ENCODE assay signal across 7 cellular contexts in genomic region chr20:47494604-47495003, GRCh38. TPM values are rescaled to one million over a fixed set of nuclear protein-coding genes. Genes with fewer than 3 reads are reported as not detected.
DNase-seq lines count a peak whose midpoint lies in the region; ATAC-seq, FAIRE-seq and TF ChIP-seq lines count a peak whose summit lies in the region.
"Not testable (repeated sequence)": the region's sequence is repeated elsewhere in the genome, so short reads cannot be mapped to it uniquely, and the experiment has no call there.

No MANE protein-coding gene starts in this region.

- H3K9me3 ChIP-seq in DOHH2 (ENCODE audit: control insufficient read depth, insufficient read depth, low read length); MM.1S (replicated peaks; ENCODE audit: insufficient read depth, low read length); RWPE2 (ENCODE audit: severe bottlenecking); GM12878 (replicated peaks; ENCODE audit: control insufficient read depth, insufficient read depth, low read length); right cardiac atrium (ENCODE audit: control insufficient read depth, low read length): not testable (repeated sequence)

- peak overlapping the region; percentile 59 for H3K4me2 ChIP-seq in DOHH2 (ENCODE audit: low read length)
- H3K4me2 ChIP-seq in MM.1S (ENCODE audit: low read depth, low read length): peak overlapping the region; percentile 76; the same call in 1 of the 2 replicates
- peak overlapping the region; percentile 65 for H3K4me2 ChIP-seq in GM12878 (ENCODE audit: control insufficient read depth, insufficient read depth)

- H3K4me3 Mint-ChIP-seq in activated CD4-positive, alpha-beta memory T cell treated with anti-CD3 and anti-CD28 coated beads, Interleukin-2, amount 10 ng/mL, durations not matched to agents 7 days and 5 days; stimulated activated memory B cell treated with anti-CD40 and anti-IgM and Interleukin-4, amounts not matched to agents 10 μg/mL and 1 μg/mL and 100 μg/mL, for 72 hours: not testable (repeated sequence)

- H3K4me1 Mint-ChIP-seq in activated CD4-positive, alpha-beta memory T cell treated with anti-CD3 and anti-CD28 coated beads, Interleukin-2, amount 10 ng/mL, durations not matched to agents 7 days and 5 days: peaks cover 71% of the 10 kb centered on the region
- H3K4me1 Mint-ChIP-seq in stimulated activated memory B cell treated with anti-CD40 and anti-IgM and Interleukin-4, amounts not matched to agents 10 μg/mL and 1 μg/mL and 100 μg/mL, for 72 hours: peaks cover 56% of the 10 kb centered on the region

- not testable (repeated sequence) for TF ChIP-seq RAD21 in GM12878 (IDR thresholded peaks at IDR 0.05; ENCODE audit: insufficient read depth, low read depth, low read length)

- not testable (repeated sequence) for ATAC-seq in RWPE2 (ENCODE audit: low read depth); right cardiac atrium; stimulated activated memory B cell treated with anti-CD40 and anti-IgM and Interleukin-4, amounts not matched to agents 10 μg/mL and 1 μg/mL and 100 μg/mL, for 72 hours
- peak; percentile 42 for ATAC-seq in GM12878

- not testable (repeated sequence) for BruUV-seq in GM12878 (replicated peaks; lab: Mats Ljungman, UMichigan)

- in situ Hi-C loops in GM12878 (cut with MboI): not testable (repeated sequence)

- H3K27ac Mint-ChIP-seq in activated CD4-positive, alpha-beta memory T cell treated with anti-CD3 and anti-CD28 coated beads, Interleukin-2, amount 10 ng/mL, durations not matched to agents 7 days and 5 days: peak overlapping the region; percentile 14
- H3K27ac Mint-ChIP-seq in stimulated activated memory B cell treated with anti-CD40 and anti-IgM and Interleukin-4, amounts not matched to agents 10 μg/mL and 1 μg/mL and 100 μg/mL, for 72 hours: peak overlapping the region; percentile 93

- RAD21 ChIA-PET in GM12878 (lab: Charles Lee; ENCODE audit: unreplicated experiment): interaction anchor here (1.1 to 5.0 kb wide), 5 partner anchors 8 to 83 kb away, joined by 3 to 58 read pairs (median 13); partner anchors contain the start of gene NCOA3

- not testable (repeated sequence) for H3K27me3 Mint-ChIP-seq in activated CD4-positive, alpha-beta memory T cell treated with anti-CD3 and anti-CD28 coated beads, Interleukin-2, amount 10 ng/mL, durations not matched to agents 7 days and 5 days; stimulated activated memory B cell treated with anti-CD40 and anti-IgM and Interleukin-4, amounts not matched to agents 10 μg/mL and 1 μg/mL and 100 μg/mL, for 72 hours

- not testable (repeated sequence) for H3K4me3 ChIP-seq in DOHH2 (ENCODE audit: low read length); MM.1S (ENCODE audit: low read length); RWPE2 (ENCODE audit: severe bottlenecking); right cardiac atrium (ENCODE audit: low read length)
- peak overlapping the region; percentile 43; the same call in 1 of the 2 replicates for H3K4me3 ChIP-seq in GM12878

- H3F3A ChIP-seq in DOHH2 (ENCODE audit: control insufficient read depth, insufficient read depth) (peaks cover 23% of the 10 kb centered on the region), MM.1S (ENCODE audit: insufficient read depth, low read length) (peaks cover 19% of the 10 kb centered on the region)

- not testable (repeated sequence) for TF ChIP-seq EP300 in GM12878 (IDR thresholded peaks at IDR 0.05; ENCODE audit: borderline replicate concordance in 1 of 2, control insufficient read depth in 1 of 2, low read depth in 2 of 2, low read length in 2 of 2)

- H3K79me2 ChIP-seq in DOHH2 (ENCODE audit: control insufficient read depth, low read length) (peaks cover 25% of the 10 kb centered on the region), GM12878 (ENCODE audit: control insufficient read depth, insufficient read depth, low read length) (peaks cover 12% of the 10 kb centered on the region)
- not testable (repeated sequence) for H3K79me2 ChIP-seq in MM.1S (ENCODE audit: low read length)

- not testable (repeated sequence) for H3K36me3 Mint-ChIP-seq in activated CD4-positive, alpha-beta memory T cell treated with anti-CD3 and anti-CD28 coated beads, Interleukin-2, amount 10 ng/mL, durations not matched to agents 7 days and 5 days (ENCODE audit: low read depth); stimulated activated memory B cell treated with anti-CD40 and anti-IgM and Interleukin-4, amounts not matched to agents 10 μg/mL and 1 μg/mL and 100 μg/mL, for 72 hours

- intact Hi-C loops in GM12878 (cut with micrococcal nuclease; ENCODE audit: unreplicated experiment): not testable (repeated sequence)
- intact Hi-C loops in right cardiac atrium (cut with DNase I): loop anchor here in 1 of 4 donors (10.0 kb wide), 1 partner anchor 110 kb away; no protein-coding TSS in a partner anchor

- WGBS in GM12878 (ENCODE audit: insufficient coverage, insufficient replicate concordance, low lambda C conversion rate, missing lambda C conversion rate): 4% methylated on average over 11 of the region's 11 CpGs
- WGBS in right cardiac atrium: 91% methylated on average over 11 of the region's 11 CpGs

- H3K9me2 ChIP-seq in DOHH2 (replicated peaks; ENCODE audit: control insufficient read depth, low read length); MM.1S (replicated peaks; ENCODE audit: insufficient read depth, low read length): not testable (repeated sequence)

- CTCF ChIA-PET in activated CD4-positive, alpha-beta memory T cell treated with anti-CD3 and anti-CD28 coated beads, Interleukin-2, amount 10 ng/mL, durations not matched to agents 7 days and 5 days (lab: Charles Lee): interaction anchor here (1.7 kb wide), 1 partner anchor 110 kb away, joined by 10 read pairs; no protein-coding TSS in a partner anchor
- CTCF ChIA-PET in GM12878 (lab: Yijun Ruan, JAX): interaction anchor here (0.6 to 1.1 kb wide), 3 partner anchors 14 to 221 kb away, joined by 3 to 4 read pairs (median 3); no protein-coding TSS in a partner anchor

- H3K9me3 Mint-ChIP-seq in activated CD4-positive, alpha-beta memory T cell treated with anti-CD3 and anti-CD28 coated beads, Interleukin-2, amount 10 ng/mL, durations not matched to agents 7 days and 5 days; stimulated activated memory B cell treated with anti-CD40 and anti-IgM and Interleukin-4, amounts not matched to agents 10 μg/mL and 1 μg/mL and 100 μg/mL, for 72 hours: not testable (repeated sequence)

- peak overlapping the region; percentile 97; the same call in 1 of the 2 replicates for H3K27ac ChIP-seq in DOHH2 (ENCODE audit: low read depth, low read length)
- peak overlapping the region; percentile 62; the same call in 1 of the 2 replicates for H3K27ac ChIP-seq in MM.1S (ENCODE audit: low read length)
- H3K27ac ChIP-seq in RWPE2 (ENCODE audit: poor library complexity, severe bottlenecking): not testable (repeated sequence)
- H3K27ac ChIP-seq in GM12878 (ENCODE audit: control insufficient read depth, insufficient read depth): peak overlapping the region; percentile 82
- H3K27ac ChIP-seq in right cardiac atrium (ENCODE audit: low read length): peak overlapping the region; percentile 79

- not testable (repeated sequence) for H4K20me1 ChIP-seq in DOHH2 (ENCODE audit: control insufficient read depth, insufficient read depth, low read depth, low read length); MM.1S (ENCODE audit: insufficient read depth, low read length); GM12878 (ENCODE audit: control insufficient read depth, insufficient read depth)

- SMC1A ChIA-PET in GM12878 (lab: Charles Lee; ENCODE audit: uncharacterized antibody, unreplicated experiment): interaction anchor here (2.1 to 9.2 kb wide), 3 partner anchors 8 to 82 kb away, joined by 27 to 125 read pairs (median 49); partner anchors contain the start of gene NCOA3

- FAIRE-seq in GM12878 (lab: Jason Lieb, UNC): not testable (repeated sequence)

- H3K4me1 ChIP-seq in DOHH2 (ENCODE audit: control insufficient read depth, low read length) (peaks cover 87% of the 10 kb centered on the region), MM.1S (ENCODE audit: low read length) (peaks cover 24% of the 10 kb centered on the region), RWPE2 (ENCODE audit: insufficient read depth, poor library complexity, severe bottlenecking) (peaks cover 19% of the 10 kb centered on the region), GM12878 (ENCODE audit: control insufficient read depth, insufficient read depth, low read length) (peaks cover 77% of the 10 kb centered on the region)
- H3K4me1 ChIP-seq in right cardiac atrium (ENCODE audit: control insufficient read depth, insufficient read depth, low read length): not testable (repeated sequence)

- TF ChIP-seq CTCF in DOHH2 (IDR thresholded peaks at IDR 0.05; ENCODE audit: low read depth, low read length, poor library complexity, severe bottlenecking); MM.1S (IDR thresholded peaks at IDR 0.05; ENCODE audit: low read length); RWPE2 (IDR thresholded peaks at IDR 0.05; ENCODE audit: poor library complexity, severe bottlenecking); GM12878 (IDR thresholded peaks at IDR 0.05 in 2 of 3, conservative IDR thresholded peaks at IDR 0.05 in 1 of 3; ENCODE audit: control insufficient read depth in 2 of 3, extremely low read depth in 1 of 3, insufficient read depth in 1 of 3, low read depth in 3 of 3, low read length in 3 of 3): not testable (repeated sequence)

- H3K27me3 ChIP-seq in DOHH2 (ENCODE audit: control insufficient read depth, low read length); MM.1S (replicated peaks; ENCODE audit: insufficient read depth, low read length); RWPE2 (ENCODE audit: insufficient read depth, poor library complexity, severe bottlenecking); GM12878 (replicated peaks in 1 of 2; ENCODE audit: control insufficient read depth in 2 of 2, insufficient read depth in 2 of 2, low read length in 1 of 2); right cardiac atrium (ENCODE audit: control insufficient read depth, insufficient read depth): not testable (repeated sequence)

- H3K36me3 ChIP-seq in DOHH2 (ENCODE audit: control insufficient read depth, low read length); MM.1S (replicated peaks; ENCODE audit: insufficient read depth, low read length); RWPE2 (ENCODE audit: low read depth); GM12878 (ENCODE audit: control insufficient read depth in 2 of 2, insufficient read depth in 2 of 2, low read length in 1 of 2): not testable (repeated sequence)

- peak; percentile 61 for DNase-seq in MM.1S
- peak; percentile 22 for DNase-seq in RWPE2 (ENCODE audit: low spot score)
- DNase-seq in activated CD4-positive, alpha-beta memory T cell treated with anti-CD3 and anti-CD28 coated beads, Interleukin-2, amount 10 ng/mL, durations not matched to agents 7 days and 5 days; GM12878 (ENCODE audit: low read depth, low spot score); right cardiac atrium: not testable (repeated sequence)

- H3K9ac ChIP-seq in MM.1S (ENCODE audit: low read length): not testable (repeated sequence)
- H3K9ac ChIP-seq in GM12878 (ENCODE audit: control insufficient read depth, insufficient read depth, low read length): peak overlapping the region; percentile 37; the same call in 1 of the 2 replicates

- TF ChIP-seq POLR2A in GM12878 (IDR thresholded peaks at IDR 0.05; ENCODE audit: low read depth, low read length): not testable (repeated sequence)

- 0 out of 2 replicates have a peak overlapping the region, but pooled peaks have one; percentile 10 for H2AFZ ChIP-seq in MM.1S (ENCODE audit: low read length)
- not testable (repeated sequence) for H2AFZ ChIP-seq in GM12878 (ENCODE audit: control insufficient read depth, low read depth, low read length)

- POLR2A ChIA-PET in activated CD4-positive, alpha-beta memory T cell treated with anti-CD3 and anti-CD28 coated beads, Interleukin-2, amount 10 ng/mL, durations not matched to agents 7 days and 5 days (lab: Charles Lee): interaction anchor here (14.7 kb wide), 1 partner anchor 9 kb away, joined by 351 read pairs; the partner anchor contains the start of gene NCOA3
- POLR2A ChIA-PET in GM12878 (lab: Charles Lee): interaction anchor here (1.5 to 1.6 kb wide), 2 partner anchors 14 to 55 kb away, joined by 5 to 7 read pairs; no protein-coding TSS in a partner anchor

RNA-seq across cellular contexts. Expression of gene NCOA3, which starts 7.1 kb away (rescaled TPM):
- 10 to 100 TPM; 81.0 to 83.1 TPM for total RNA-seq in activated CD4-positive, alpha-beta memory T cell treated with anti-CD3 and anti-CD28 coated beads, Interleukin-2, amount 10 ng/mL, durations not matched to agents 7 days and 5 days
- 241 and 256 TPM in 2 replicates for total RNA-seq in GM12878 (2013; cell fraction: nucleolus; rRNA removed)
- 82.4 and 88.7 TPM in 2 replicates for total RNA-seq in GM12878 (2014; rRNA removed)
- total RNA-seq in GM12878 (2014; rRNA removed; fragmentation: Illumina TruSeq; extraction: Trizol): 95.3 and 95.8 TPM in 2 replicates
- total RNA-seq in GM12878 (2021): 87.4 and 96.2 TPM in 2 replicates
- polyA plus RNA-seq in GM12878 (2011; ENCODE audit: low read depth): 30.3 TPM
- polyA plus RNA-seq in GM12878 (2011; rRNA removed): 92.6 and 114 TPM in 2 replicates
- polyA plus RNA-seq in GM12878 (2011; cell fraction: cytosol; rRNA removed): 60.3 and 60.4 TPM in 2 replicates
- 89.9 and 95.2 TPM in 2 replicates for polyA plus RNA-seq in GM12878 (2011; cell fraction: nucleus; rRNA removed)
- polyA plus RNA-seq in GM12878 (2012): 38.3 and 50.2 TPM in 2 replicates
- polyA plus RNA-seq in GM12878 (2014; fragmentation: Illumina TruSeq; extraction: Trizol): 78.2 and 94.6 TPM in 2 replicates
- polyA plus RNA-seq in GM12878 (2014; fragmentation: Nextera tagmentation; extraction: Ambion mirVana): 10 to 100 TPM; 16.9 to 18.0 TPM
- 62.4 and 66.0 TPM in 2 replicates for polyA plus RNA-seq in GM12878 (2014; rRNA removed)
- polyA plus RNA-seq in GM12878 (2016; fragmentation: Nextera tagmentation; extraction: Ambion mirVana): 10 to 100 TPM; 68.1 to 69.1 TPM
- 126 and 138 TPM in 2 replicates for polyA minus RNA-seq in GM12878 (2011; rRNA and poly(A)+ RNA removed)
- 52.3 and 52.4 TPM in 2 replicates for polyA minus RNA-seq in GM12878 (2011; cell fraction: cytosol; rRNA and poly(A)+ RNA removed)
- polyA minus RNA-seq in GM12878 (2011; cell fraction: nucleus; rRNA and poly(A)+ RNA removed): 48.2 and 66.5 TPM in 2 replicates
- total RNA-seq in right cardiac atrium: 10 to 100 TPM; 21.0 to 27.2 (median 22.6) TPM
- 6.7 TPM for polyA plus RNA-seq in right cardiac atrium
